Comparison of ENCODE assay signal across 1 cellular context in the genomic region with DNA sequence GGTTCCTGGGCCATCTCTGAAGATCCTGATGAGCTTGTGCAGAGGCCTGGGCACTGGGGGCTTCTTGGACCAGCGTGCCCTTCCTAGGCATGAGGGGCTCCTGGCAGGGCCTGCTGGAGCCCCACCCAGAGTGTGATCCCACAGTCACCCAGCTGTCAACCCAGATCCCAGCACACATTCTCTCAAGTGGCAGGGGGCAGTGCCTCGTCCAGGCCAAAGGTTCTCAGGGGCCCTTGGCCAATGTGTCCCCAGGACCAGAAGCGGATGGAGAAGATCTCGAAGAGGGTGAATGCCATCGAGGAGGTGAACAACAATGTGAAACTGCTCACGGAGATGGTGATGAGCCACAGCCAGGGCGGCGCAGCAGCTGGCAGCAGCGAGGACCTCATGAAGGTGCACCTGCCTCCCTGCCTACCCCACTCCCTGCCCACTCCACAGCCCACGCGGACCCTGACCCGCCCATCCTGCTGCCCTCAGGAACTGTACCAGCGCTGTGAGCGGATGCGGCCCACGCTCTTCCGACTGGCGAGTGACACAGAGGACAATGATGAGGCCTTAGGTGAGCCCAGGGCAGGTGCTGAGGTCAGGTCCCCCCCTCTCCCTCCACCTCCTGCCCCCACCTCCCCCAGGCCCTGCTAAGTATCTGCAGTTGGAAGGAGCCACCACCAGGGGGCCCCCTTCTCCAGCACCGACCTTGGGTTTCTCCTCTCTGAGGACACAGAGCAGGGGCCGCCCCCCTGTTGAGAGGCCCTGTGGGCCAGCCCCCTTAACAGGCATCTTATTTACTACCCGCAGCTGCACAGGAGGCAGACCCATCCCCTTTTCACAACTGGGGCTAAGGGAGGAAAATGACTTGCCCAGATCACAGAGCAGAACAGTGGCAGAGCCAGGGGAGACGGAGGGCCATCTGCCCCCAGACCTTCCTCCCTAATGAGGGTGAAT.
A peak's percentile ranks its signal among the peaks of the same experiment; 100 is the strongest.
TF ChIP-seq lines count a peak whose summit lies in the region.

No MANE protein-coding gene starts in this region.

TF ChIP-seq in GM12878, 131 proteins besides CTCF, POLR2A, EP300 and RAD21:
- TF ChIP-seq HCFC1 (IDR thresholded peaks at IDR 0.05; ENCODE audit: low read length) (no peak), FOXK2 (IDR thresholded peaks at IDR 0.05) (no peak), CHD2 (IDR thresholded peaks at IDR 0.05; ENCODE audit: borderline replicate concordance, low read depth, low read length) (no peak), BHLHE40 (IDR thresholded peaks at IDR 0.05; ENCODE audit: borderline replicate concordance in 1 of 2, low read depth in 2 of 2, low read length in 1 of 2) (0 out of 4 replicates have a peak, but pooled peaks have one; percentile 9 to 18), SPI1 (IDR thresholded peaks at IDR 0.05; ENCODE audit: borderline replicate concordance, insufficient read depth, low read depth, low read length) (no peak), RAD51 (IDR thresholded peaks at IDR 0.05) (no peak), CBX3 (IDR thresholded peaks at IDR 0.05; ENCODE audit: borderline replicate concordance, low read depth) (no peak), NBN (IDR thresholded peaks at IDR 0.05) (no peak), KDM1A (IDR thresholded peaks at IDR 0.05; ENCODE audit: borderline replicate concordance) (no peak), CHD4 (IDR thresholded peaks at IDR 0.05) (no peak), ZBED1 (IDR thresholded peaks at IDR 0.05; ENCODE audit: borderline replicate concordance) (no peak), SMAD1 (IDR thresholded peaks at IDR 0.05; ENCODE audit: low read depth, partially characterized antibody) (no peak), RB1 (IDR thresholded peaks at IDR 0.05; ENCODE audit: borderline replicate concordance) (0 out of 2 replicates have a peak, but pooled peaks have one; percentile 48), PAX5 (IDR thresholded peaks at IDR 0.05; ENCODE audit: borderline replicate concordance, low read depth, low read length) (no peak), CEBPB (IDR thresholded peaks at IDR 0.05; ENCODE audit: borderline replicate concordance in 1 of 2, low read depth in 2 of 2, low read length in 2 of 2) (no peak), ZZZ3 (IDR thresholded peaks at IDR 0.05; ENCODE audit: control insufficient read depth, insufficient read length, low read depth) (no peak), SMARCA5 (IDR thresholded peaks at IDR 0.05) (0 out of 2 replicates have a peak, but pooled peaks have one; percentile 9), SMC3 (IDR thresholded peaks at IDR 0.05; ENCODE audit: borderline replicate concordance, low read length) (peak; percentile 60; the same call in 1 of the 2 replicates), KLF5 (IDR thresholded peaks at IDR 0.05; ENCODE audit: partially characterized antibody) (no peak), YY1 (IDR thresholded peaks at IDR 0.05; ENCODE audit: low read depth, low read length) (peak; percentile 52; the same call in 1 of the 2 replicates)
- TF ChIP-seq, protein P1, sequence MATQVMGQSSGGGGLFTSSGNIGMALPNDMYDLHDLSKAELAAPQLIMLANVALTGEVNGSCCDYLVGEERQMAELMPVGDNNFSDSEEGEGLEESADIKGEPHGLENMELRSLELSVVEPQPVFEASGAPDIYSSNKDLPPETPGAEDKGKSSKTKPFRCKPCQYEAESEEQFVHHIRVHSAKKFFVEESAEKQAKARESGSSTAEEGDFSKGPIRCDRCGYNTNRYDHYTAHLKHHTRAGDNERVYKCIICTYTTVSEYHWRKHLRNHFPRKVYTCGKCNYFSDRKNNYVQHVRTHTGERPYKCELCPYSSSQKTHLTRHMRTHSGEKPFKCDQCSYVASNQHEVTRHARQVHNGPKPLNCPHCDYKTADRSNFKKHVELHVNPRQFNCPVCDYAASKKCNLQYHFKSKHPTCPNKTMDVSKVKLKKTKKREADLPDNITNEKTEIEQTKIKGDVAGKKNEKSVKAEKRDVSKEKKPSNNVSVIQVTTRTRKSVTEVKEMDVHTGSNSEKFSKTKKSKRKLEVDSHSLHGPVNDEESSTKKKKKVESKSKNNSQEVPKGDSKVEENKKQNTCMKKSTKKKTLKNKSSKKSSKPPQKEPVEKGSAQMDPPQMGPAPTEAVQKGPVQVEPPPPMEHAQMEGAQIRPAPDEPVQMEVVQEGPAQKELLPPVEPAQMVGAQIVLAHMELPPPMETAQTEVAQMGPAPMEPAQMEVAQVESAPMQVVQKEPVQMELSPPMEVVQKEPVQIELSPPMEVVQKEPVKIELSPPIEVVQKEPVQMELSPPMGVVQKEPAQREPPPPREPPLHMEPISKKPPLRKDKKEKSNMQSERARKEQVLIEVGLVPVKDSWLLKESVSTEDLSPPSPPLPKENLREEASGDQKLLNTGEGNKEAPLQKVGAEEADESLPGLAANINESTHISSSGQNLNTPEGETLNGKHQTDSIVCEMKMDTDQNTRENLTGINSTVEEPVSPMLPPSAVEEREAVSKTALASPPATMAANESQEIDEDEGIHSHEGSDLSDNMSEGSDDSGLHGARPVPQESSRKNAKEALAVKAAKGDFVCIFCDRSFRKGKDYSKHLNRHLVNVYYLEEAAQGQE (IDR thresholded peaks at IDR 0.05; ENCODE audit: low read depth, low read length), result no peak
- TF ChIP-seq, protein P2, sequence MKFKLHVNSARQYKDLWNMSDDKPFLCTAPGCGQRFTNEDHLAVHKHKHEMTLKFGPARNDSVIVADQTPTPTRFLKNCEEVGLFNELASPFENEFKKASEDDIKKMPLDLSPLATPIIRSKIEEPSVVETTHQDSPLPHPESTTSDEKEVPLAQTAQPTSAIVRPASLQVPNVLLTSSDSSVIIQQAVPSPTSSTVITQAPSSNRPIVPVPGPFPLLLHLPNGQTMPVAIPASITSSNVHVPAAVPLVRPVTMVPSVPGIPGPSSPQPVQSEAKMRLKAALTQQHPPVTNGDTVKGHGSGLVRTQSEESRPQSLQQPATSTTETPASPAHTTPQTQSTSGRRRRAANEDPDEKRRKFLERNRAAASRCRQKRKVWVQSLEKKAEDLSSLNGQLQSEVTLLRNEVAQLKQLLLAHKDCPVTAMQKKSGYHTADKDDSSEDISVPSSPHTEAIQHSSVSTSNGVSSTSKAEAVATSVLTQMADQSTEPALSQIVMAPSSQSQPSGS (IDR thresholded peaks at IDR 0.05; ENCODE audit: low read length), result no peak
